1 cellular context compared by ENCODE assay signal in the genomic region with DNA sequence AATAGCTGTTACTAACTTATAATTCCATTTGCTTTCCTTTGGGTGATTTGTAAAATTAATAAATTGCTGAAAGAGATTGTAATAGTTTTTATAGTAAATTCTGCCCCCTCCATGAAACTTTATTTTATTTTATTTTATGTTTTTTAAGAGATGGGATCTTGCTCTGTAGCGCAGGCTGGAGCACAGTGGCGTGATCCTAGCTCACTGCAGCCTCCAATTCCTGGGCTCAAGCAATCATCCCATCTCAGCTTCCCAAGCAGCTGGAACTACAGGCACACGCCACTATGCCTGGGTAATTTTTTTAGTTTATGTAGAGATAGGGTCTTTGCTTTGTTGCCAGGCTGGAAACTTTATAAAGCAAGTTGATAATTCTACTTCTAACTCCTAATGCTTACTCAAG.
TF ChIP-seq lines count a peak whose summit lies in the region.

No MANE protein-coding gene starts in this region.

TF ChIP-seq in HepG2, 621 proteins besides CTCF, POLR2A, EP300 and RAD21 (continued from another document):
- TF ChIP-seq, protein P1, sequence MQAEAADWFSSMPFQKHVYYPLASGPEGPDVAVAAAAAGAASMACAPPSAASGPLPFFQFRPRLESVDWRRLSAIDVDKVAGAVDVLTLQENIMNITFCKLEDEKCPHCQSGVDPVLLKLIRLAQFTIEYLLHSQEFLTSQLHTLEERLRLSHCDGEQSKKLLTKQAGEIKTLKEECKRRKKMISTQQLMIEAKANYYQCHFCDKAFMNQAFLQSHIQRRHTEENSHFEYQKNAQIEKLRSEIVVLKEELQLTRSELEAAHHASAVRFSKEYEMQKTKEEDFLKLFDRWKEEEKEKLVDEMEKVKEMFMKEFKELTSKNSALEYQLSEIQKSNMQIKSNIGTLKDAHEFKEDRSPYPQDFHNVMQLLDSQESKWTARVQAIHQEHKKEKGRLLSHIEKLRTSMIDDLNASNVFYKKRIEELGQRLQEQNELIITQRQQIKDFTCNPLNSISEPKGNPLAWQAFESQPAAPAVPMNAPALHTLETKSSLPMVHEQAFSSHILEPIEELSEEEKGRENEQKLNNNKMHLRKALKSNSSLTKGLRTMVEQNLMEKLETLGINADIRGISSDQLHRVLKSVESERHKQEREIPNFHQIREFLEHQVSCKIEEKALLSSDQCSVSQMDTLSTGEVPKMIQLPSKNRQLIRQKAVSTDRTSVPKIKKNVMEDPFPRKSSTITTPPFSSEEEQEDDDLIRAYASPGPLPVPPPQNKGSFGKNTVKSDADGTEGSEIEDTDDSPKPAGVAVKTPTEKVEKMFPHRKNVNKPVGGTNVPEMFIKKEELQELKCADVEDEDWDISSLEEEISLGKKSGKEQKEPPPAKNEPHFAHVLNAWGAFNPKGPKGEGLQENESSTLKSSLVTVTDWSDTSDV (CRISPR knock-in tag; IDR thresholded peaks at IDR 0.05): no peak
- TF ChIP-seq, protein P2, sequence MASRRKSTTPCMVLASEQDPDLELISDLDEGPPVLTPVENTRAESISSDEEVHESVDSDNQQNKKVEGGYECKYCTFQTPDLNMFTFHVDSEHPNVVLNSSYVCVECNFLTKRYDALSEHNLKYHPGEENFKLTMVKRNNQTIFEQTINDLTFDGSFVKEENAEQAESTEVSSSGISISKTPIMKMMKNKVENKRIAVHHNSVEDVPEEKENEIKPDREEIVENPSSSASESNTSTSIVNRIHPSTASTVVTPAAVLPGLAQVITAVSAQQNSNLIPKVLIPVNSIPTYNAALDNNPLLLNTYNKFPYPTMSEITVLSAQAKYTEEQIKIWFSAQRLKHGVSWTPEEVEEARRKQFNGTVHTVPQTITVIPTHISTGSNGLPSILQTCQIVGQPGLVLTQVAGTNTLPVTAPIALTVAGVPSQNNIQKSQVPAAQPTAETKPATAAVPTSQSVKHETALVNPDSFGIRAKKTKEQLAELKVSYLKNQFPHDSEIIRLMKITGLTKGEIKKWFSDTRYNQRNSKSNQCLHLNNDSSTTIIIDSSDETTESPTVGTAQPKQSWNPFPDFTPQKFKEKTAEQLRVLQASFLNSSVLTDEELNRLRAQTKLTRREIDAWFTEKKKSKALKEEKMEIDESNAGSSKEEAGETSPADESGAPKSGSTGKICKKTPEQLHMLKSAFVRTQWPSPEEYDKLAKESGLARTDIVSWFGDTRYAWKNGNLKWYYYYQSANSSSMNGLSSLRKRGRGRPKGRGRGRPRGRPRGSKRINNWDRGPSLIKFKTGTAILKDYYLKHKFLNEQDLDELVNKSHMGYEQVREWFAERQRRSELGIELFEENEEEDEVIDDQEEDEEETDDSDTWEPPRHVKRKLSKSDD (CRISPR knock-in tag; IDR thresholded peaks at IDR 0.05; ENCODE audit: low read depth): no peak
- TF ChIP-seq, protein P3, sequence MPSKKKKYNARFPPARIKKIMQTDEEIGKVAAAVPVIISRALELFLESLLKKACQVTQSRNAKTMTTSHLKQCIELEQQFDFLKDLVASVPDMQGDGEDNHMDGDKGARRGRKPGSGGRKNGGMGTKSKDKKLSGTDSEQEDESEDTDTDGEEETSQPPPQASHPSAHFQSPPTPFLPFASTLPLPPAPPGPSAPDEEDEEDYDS (CRISPR knock-in tag; IDR thresholded peaks at IDR 0.05): no peak
- TF ChIP-seq CEBPG (CRISPR knock-in tag; IDR thresholded peaks at IDR 0.05) (no peak), ZEB1 (IDR thresholded peaks at IDR 0.05; ENCODE audit: insufficient replicate concordance, low read depth) (no peak), ZMYM2 (CRISPR knock-in tag; IDR thresholded peaks at IDR 0.05) (no peak), ZNF160 (CRISPR knock-in tag; IDR thresholded peaks at IDR 0.05) (no peak), JDP2 (CRISPR knock-in tag; IDR thresholded peaks at IDR 0.05; ENCODE audit: borderline replicate concordance) (no peak), FOXA3 (CRISPR knock-in tag; IDR thresholded peaks at IDR 0.05) (no peak), TP53 (CRISPR knock-in tag; conservative IDR thresholded peaks at IDR 0.05) (no peak), SP5 (CRISPR knock-in tag; IDR thresholded peaks at IDR 0.05; ENCODE audit: borderline replicate concordance, low read depth) (no peak), ZNF550 (CRISPR knock-in tag; IDR thresholded peaks at IDR 0.05; ENCODE audit: borderline replicate concordance) (no peak)
- TF ChIP-seq, protein P4, sequence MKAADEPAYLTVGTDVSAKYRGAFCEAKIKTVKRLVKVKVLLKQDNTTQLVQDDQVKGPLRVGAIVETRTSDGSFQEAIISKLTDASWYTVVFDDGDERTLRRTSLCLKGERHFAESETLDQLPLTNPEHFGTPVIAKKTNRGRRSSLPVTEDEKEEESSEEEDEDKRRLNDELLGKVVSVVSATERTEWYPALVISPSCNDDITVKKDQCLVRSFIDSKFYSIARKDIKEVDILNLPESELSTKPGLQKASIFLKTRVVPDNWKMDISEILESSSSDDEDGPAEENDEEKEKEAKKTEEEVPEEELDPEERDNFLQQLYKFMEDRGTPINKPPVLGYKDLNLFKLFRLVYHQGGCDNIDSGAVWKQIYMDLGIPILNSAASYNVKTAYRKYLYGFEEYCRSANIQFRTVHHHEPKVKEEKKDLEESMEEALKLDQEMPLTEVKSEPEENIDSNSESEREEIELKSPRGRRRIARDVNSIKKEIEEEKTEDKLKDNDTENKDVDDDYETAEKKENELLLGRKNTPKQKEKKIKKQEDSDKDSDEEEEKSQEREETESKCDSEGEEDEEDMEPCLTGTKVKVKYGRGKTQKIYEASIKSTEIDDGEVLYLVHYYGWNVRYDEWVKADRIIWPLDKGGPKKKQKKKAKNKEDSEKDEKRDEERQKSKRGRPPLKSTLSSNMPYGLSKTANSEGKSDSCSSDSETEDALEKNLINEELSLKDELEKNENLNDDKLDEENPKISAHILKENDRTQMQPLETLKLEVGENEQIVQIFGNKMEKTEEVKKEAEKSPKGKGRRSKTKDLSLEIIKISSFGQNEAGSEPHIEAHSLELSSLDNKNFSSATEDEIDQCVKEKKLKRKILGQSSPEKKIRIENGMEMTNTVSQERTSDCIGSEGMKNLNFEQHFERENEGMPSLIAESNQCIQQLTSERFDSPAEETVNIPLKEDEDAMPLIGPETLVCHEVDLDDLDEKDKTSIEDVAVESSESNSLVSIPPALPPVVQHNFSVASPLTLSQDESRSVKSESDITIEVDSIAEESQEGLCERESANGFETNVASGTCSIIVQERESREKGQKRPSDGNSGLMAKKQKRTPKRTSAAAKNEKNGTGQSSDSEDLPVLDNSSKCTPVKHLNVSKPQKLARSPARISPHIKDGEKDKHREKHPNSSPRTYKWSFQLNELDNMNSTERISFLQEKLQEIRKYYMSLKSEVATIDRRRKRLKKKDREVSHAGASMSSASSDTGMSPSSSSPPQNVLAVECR (CRISPR knock-in tag; IDR thresholded peaks at IDR 0.05; ENCODE audit: borderline replicate concordance): no peak
- TF ChIP-seq, protein P5, sequence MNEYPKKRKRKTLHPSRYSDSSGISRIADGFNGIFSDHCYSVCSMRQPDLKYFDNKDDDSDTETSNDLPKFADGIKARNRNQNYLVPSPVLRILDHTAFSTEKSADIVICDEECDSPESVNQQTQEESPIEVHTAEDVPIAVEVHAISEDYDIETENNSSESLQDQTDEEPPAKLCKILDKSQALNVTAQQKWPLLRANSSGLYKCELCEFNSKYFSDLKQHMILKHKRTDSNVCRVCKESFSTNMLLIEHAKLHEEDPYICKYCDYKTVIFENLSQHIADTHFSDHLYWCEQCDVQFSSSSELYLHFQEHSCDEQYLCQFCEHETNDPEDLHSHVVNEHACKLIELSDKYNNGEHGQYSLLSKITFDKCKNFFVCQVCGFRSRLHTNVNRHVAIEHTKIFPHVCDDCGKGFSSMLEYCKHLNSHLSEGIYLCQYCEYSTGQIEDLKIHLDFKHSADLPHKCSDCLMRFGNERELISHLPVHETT (CRISPR knock-in tag; conservative IDR thresholded peaks at IDR 0.05): no peak
- TF ChIP-seq, protein P6, sequence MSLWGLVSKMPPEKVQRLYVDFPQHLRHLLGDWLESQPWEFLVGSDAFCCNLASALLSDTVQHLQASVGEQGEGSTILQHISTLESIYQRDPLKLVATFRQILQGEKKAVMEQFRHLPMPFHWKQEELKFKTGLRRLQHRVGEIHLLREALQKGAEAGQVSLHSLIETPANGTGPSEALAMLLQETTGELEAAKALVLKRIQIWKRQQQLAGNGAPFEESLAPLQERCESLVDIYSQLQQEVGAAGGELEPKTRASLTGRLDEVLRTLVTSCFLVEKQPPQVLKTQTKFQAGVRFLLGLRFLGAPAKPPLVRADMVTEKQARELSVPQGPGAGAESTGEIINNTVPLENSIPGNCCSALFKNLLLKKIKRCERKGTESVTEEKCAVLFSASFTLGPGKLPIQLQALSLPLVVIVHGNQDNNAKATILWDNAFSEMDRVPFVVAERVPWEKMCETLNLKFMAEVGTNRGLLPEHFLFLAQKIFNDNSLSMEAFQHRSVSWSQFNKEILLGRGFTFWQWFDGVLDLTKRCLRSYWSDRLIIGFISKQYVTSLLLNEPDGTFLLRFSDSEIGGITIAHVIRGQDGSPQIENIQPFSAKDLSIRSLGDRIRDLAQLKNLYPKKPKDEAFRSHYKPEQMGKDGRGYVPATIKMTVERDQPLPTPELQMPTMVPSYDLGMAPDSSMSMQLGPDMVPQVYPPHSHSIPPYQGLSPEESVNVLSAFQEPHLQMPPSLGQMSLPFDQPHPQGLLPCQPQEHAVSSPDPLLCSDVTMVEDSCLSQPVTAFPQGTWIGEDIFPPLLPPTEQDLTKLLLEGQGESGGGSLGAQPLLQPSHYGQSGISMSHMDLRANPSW (CRISPR knock-in tag; IDR thresholded peaks at IDR 0.05; ENCODE audit: borderline replicate concordance): no peak
